In the genomic region with DNA sequence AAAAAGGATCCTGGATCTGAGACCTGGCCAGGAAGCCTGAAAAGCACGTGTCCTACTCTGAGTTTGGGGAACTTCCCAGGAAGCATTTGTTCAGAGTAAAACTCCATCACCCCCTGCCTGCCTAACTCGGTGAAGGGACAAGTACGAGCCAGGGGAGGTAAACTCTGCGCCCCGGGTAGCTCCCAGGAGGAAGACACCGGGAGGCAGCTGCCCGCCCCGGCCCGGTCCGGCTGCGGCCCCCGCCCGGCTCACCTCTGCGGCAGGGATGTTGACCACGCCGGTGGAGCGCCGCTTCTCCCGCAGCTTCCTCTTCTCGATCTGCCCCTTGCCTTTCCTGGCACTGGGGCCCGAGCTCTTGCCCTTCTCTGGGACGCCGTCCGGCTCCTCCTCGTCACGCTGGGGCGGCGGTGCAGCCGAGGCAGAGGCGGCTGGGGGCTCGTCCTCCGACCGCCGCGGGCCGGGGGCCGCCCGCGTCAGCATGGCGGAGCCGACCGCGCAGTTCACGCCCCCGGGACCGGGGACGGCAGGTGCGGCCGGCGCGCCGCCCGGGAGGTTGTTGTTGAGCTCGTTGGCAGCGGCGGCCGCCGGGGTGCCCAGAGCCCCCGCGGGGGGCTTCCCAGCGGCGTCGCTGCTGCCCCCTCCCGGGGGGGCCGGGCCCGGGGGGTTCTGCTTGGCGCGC, we compare ENCODE assay signal across 1 cellular context.
TF ChIP-seq lines count a peak whose summit lies in the region.

No MANE protein-coding gene starts in this region.

TF ChIP-seq in GM23338, 12 proteins besides CTCF, POLR2A, EP300 and RAD21 (continued from another document):
- TF ChIP-seq, protein P1, sequence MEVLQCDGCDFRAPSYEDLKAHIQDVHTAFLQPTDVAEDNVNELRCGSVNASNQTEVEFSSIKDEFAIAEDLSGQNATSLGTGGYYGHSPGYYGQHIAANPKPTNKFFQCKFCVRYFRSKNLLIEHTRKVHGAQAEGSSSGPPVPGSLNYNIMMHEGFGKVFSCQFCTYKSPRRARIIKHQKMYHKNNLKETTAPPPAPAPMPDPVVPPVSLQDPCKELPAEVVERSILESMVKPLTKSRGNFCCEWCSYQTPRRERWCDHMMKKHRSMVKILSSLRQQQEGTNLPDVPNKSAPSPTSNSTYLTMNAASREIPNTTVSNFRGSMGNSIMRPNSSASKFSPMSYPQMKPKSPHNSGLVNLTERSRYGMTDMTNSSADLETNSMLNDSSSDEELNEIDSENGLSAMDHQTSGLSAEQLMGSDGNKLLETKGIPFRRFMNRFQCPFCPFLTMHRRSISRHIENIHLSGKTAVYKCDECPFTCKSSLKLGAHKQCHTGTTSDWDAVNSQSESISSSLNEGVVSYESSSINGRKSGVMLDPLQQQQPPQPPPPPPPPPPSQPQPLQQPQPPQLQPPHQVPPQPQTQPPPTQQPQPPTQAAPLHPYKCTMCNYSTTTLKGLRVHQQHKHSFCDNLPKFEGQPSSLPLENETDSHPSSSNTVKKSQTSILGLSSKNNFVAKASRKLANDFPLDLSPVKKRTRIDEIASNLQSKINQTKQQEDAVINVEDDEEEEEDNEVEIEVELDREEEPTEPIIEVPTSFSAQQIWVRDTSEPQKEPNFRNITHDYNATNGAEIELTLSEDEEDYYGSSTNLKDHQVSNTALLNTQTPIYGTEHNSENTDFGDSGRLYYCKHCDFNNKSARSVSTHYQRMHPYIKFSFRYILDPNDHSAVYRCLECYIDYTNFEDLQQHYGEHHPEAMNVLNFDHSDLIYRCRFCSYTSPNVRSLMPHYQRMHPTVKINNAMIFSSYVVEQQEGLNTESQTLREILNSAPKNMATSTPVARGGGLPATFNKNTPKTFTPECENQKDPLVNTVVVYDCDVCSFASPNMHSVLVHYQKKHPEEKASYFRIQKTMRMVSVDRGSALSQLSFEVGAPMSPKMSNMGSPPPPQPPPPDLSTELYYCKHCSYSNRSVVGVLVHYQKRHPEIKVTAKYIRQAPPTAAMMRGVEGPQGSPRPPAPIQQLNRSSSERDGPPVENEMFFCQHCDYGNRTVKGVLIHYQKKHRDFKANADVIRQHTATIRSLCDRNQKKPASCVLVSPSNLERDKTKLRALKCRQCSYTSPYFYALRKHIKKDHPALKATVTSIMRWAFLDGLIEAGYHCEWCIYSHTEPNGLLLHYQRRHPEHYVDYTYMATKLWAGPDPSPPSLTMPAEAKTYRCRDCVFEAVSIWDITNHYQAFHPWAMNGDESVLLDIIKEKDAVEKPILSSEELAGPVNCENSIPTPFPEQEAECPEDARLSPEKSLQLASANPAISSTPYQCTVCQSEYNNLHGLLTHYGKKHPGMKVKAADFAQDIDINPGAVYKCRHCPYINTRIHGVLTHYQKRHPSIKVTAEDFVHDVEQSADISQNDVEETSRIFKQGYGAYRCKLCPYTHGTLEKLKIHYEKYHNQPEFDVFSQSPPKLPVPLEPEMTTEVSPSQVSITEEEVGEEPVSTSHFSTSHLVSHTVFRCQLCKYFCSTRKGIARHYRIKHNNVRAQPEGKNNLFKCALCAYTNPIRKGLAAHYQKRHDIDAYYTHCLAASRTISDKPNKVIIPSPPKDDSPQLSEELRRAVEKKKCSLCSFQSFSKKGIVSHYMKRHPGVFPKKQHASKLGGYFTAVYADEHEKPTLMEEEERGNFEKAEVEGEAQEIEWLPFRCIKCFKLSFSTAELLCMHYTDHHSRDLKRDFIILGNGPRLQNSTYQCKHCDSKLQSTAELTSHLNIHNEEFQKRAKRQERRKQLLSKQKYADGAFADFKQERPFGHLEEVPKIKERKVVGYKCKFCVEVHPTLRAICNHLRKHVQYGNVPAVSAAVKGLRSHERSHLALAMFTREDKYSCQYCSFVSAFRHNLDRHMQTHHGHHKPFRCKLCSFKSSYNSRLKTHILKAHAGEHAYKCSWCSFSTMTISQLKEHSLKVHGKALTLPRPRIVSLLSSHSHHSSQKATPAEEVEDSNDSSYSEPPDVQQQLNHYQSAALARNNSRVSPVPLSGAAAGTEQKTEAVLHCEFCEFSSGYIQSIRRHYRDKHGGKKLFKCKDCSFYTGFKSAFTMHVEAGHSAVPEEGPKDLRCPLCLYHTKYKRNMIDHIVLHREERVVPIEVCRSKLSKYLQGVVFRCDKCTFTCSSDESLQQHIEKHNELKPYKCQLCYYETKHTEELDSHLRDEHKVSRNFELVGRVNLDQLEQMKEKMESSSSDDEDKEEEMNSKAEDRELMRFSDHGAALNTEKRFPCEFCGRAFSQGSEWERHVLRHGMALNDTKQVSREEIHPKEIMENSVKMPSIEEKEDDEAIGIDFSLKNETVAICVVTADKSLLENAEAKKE (CRISPR knock-in tag; IDR thresholded peaks at IDR 0.05), result no peak
- TF ChIP-seq CREB1 (CRISPR knock-in tag; IDR thresholded peaks at IDR 0.05; ENCODE audit: low read depth), result no peak
- TF ChIP-seq POLR2AphosphoS5 (IDR thresholded peaks at IDR 0.05; ENCODE audit: low read depth), result no peak
